31 cellular contexts compared by ENCODE assay signal in the genomic region with DNA sequence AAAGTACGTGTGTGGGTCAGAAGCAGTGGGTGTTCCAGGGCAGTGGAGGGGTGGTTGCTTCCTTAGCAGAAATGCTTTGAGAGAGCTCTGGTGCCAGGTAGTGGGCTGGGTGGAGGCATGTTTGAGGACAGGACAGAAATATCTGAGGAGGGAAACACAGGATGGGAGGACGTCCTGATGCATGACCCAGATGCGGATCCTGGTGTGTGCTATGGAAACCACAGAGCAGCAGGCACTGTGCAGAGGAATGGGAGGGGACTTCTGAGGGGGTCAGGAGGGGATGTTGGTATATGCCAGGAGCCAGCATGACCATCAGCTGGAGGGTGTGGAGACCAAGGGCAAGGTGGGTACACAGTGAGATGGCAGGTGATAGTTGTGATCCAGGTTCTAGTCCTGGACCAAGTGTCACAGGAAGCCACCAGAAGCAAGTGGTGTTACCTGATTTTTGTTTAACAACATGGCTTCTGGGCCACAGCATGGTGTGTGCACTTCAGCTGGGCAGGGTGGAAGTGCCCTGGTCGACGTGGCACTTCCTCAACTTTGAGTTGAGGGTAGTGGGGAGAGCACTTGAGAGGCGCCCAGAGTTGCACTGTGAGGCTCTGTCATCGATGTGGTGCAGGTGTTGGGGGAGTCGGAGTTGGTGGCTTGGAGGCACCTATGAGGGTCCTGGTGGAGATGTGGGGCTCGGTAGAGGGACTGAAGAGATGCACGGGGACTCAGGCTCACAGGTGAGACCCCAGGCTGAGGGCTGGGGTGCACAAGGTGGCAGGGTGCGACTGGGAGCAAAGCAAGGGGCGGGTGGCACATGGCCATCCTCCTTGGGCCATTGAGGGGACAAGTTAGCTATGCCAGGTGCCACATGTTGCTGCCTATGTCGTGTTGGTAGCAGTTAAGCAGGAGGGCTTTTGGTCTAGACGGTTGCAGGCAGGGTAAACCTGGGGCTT. TPM values are rescaled to one million over a fixed set of nuclear protein-coding genes. Genes with fewer than 3 reads are reported as not detected.
DNase-seq lines count a peak whose midpoint lies in the region; ATAC-seq and TF ChIP-seq lines count a peak whose summit lies in the region.
"Had no signal": no experiment of that assay in that cellular context is flagged by ENCODE, and none has a peak within 500 bp of the region (broad histone marks: within the 10 kb centered on the region; RNA-seq: fewer than 3 reads in every experiment).

No MANE protein-coding gene starts in this region.

- peaks cover 76% of the 10 kb centered on the region for H3K36me3 ChIP-seq in endodermal cell (ENCODE audit: control insufficient read depth, insufficient read depth, low read length)
- H3K36me3 ChIP-seq in neural progenitor cell, result peaks cover 7% of the 10 kb centered on the region

- no peak overlapping the region for H3K27ac ChIP-seq in endodermal cell (ENCODE audit: low read depth, low read length)
- no peak overlapping the region for H3K27ac ChIP-seq in neural progenitor cell
- H3K27ac ChIP-seq: A549, breast epithelium, esophagus squamous epithelium, ovary, PC-9 had no signal

- H3K4me1 ChIP-seq in endodermal cell (ENCODE audit: control insufficient read depth, insufficient read depth, low read length) (peaks cover 4% of the 10 kb centered on the region), neural progenitor cell (peaks cover 12% of the 10 kb centered on the region)
- H3K4me1 ChIP-seq: breast epithelium had no signal

- no peak for DNase-seq in activated naive CD4-positive, alpha-beta T cell treated with anti-CD3 and anti-CD28 coated beads, Interleukin-2, amount 50 U/mL, for 72 hours (ENCODE audit: low spot score in 2 of 2)
- no peak for DNase-seq in activated naive CD4-positive, alpha-beta T cell treated with anti-CD3 and anti-CD28 coated beads, Interleukin-2, amount 50 U/mL, for 16 hours
- DNase-seq in T-helper 17 cell, result no peak
- DNase-seq in endodermal cell, result no peak
- no peak for DNase-seq in neural progenitor cell (ENCODE audit: low spot score)
- no peak for DNase-seq in NCI-H2171 treated with DMSO at 0.1 percent for 48 hours (lab: John Stamatoyannopoulos, UW)
- DNase-seq in NCI-H82 (lab: John Stamatoyannopoulos, UW), result no peak
- DNase-seq in epidermal melanocyte (ENCODE audit: insufficient read length, low spot score), result no peak
- DNase-seq: activated CD8-positive, alpha-beta memory T cell treated with anti-CD3 and anti-CD28 coated beads, Interleukin-2, amount 50 U/mL, for 48 hours; activated effector memory CD4-positive, alpha-beta T cell treated with Interleukin-2 at 50 U/mL for 16 hours; AML-193; cortex of kidney; esophagus squamous epithelium; foreskin melanocyte; IMR-90; left colon; mesenchymal stem cell; NCI-H1092; NCI-H1694 treated with DMSO at 0.1 percent for 48 hours; NCI-H524 treated with DMSO at 0.1 percent for 48 hours; NK-92 treated with Interleukin-12 subunit alpha and Interleukin-12 subunit beta, amount 100 ng/mL, for 24 hours; ovary; PC-9; retina; stimulated activated CD4-positive, alpha-beta T cell treated with anti-CD3 and anti-CD28 coated beads, Interleukin-2, amount 100 ng/mL, for 48 hours; substantia nigra had no signal

- peaks cover 88% of the 10 kb centered on the region for H4K20me1 ChIP-seq in neural progenitor cell (ENCODE audit: low read depth)

- H3K79me2 ChIP-seq in neural progenitor cell (ENCODE audit: low read depth), result peaks cover 86% of the 10 kb centered on the region

- H3K9me3 ChIP-seq in T-helper 17 cell (ENCODE audit: control insufficient read depth, low read length, poor library complexity, severe bottlenecking) (no peaks in the 10 kb centered on the region), endodermal cell (ENCODE audit: control insufficient read depth, low read length) (no peaks in the 10 kb centered on the region), neural progenitor cell (ENCODE audit: low read depth) (no peaks in the 10 kb centered on the region)
- H3K9me3 ChIP-seq: A549, breast epithelium, esophagus squamous epithelium, ovary had no signal

- no peak overlapping the region for H3K4me2 ChIP-seq in neural progenitor cell
- H3K4me2 ChIP-seq: A549, PC-9 had no signal

- peaks cover 35 to 38% of the 10 kb centered on the region in 2 donors for H3K36me3 Mint-ChIP-seq in activated naive CD4-positive, alpha-beta T cell treated with anti-CD3 and anti-CD28 coated beads, Interleukin-2, amount 50 U/mL, for 72 hours
- H3K36me3 Mint-ChIP-seq in T-helper 17 cell (ENCODE audit: low read depth) (peaks cover 15% of the 10 kb centered on the region), endodermal cell (ENCODE audit: low read depth) (peaks cover 80% of the 10 kb centered on the region), neural progenitor cell (peaks cover 59% of the 10 kb centered on the region)

- H3F3A ChIP-seq in neural progenitor cell (ENCODE audit: low read depth), result peaks cover 27% of the 10 kb centered on the region

- no peaks in the 10 kb centered on the region for H3K9me3 Mint-ChIP-seq in activated naive CD4-positive, alpha-beta T cell treated with anti-CD3 and anti-CD28 coated beads, Interleukin-2, amount 50 U/mL, for 72 hours
- H3K9me3 Mint-ChIP-seq in endodermal cell (no peaks in the 10 kb centered on the region), neural progenitor cell (no peaks in the 10 kb centered on the region)
- H3K9me3 Mint-ChIP-seq: type B pancreatic cell, WTC11 had no signal

- ATAC-seq in activated naive CD4-positive, alpha-beta T cell treated with anti-CD3 and anti-CD28 coated beads, Interleukin-2, amount 50 U/mL, for 72 hours, result no peak
- ATAC-seq in T-helper 17 cell, result no peak
- ATAC-seq: A549, left colon, Right ventricle myocardium inferior, WTC11 had no signal

- H3K27me3 Mint-ChIP-seq in T-helper 17 cell (no peaks in the 10 kb centered on the region), endodermal cell (ENCODE audit: insufficient read depth) (no peaks in the 10 kb centered on the region), neural progenitor cell (ENCODE audit: insufficient read depth, low read depth) (peaks cover 3% of the 10 kb centered on the region)
- H3K27me3 Mint-ChIP-seq: type B pancreatic cell had no signal

- H3K9ac ChIP-seq in endodermal cell (ENCODE audit: extremely low read depth, low read length, poor library complexity, severe bottlenecking), result no peak overlapping the region
- no peak overlapping the region for H3K9ac ChIP-seq in neural progenitor cell

- no peak overlapping the region for H3K4me3 ChIP-seq in endodermal cell (ENCODE audit: low read length)
- no peak overlapping the region for H3K4me3 ChIP-seq in neural progenitor cell
- H3K4me3 ChIP-seq: A549, breast epithelium, esophagus squamous epithelium, ovary, PC-9 had no signal

- peaks cover 40% of the 10 kb centered on the region for H3K4me1 Mint-ChIP-seq in T-helper 17 cell
- peaks cover 26% of the 10 kb centered on the region for H3K4me1 Mint-ChIP-seq in endodermal cell
- H3K4me1 Mint-ChIP-seq in neural progenitor cell, result peaks cover 28% of the 10 kb centered on the region

- H3K27me3 ChIP-seq in endodermal cell (ENCODE audit: control insufficient read depth, insufficient read depth, low read length, poor library complexity, severe bottlenecking) (no peaks in the 10 kb centered on the region), neural progenitor cell (no peaks in the 10 kb centered on the region)
- H3K27me3 ChIP-seq: breast epithelium, esophagus squamous epithelium, ovary had no signal

- no peak overlapping the region for H2AFZ ChIP-seq in neural progenitor cell (replicated peaks)
- H2AFZ ChIP-seq: PC-9 had no signal

- peak overlapping the region; percentile 68 to 89 for H3K27ac Mint-ChIP-seq in activated naive CD4-positive, alpha-beta T cell treated with anti-CD3 and anti-CD28 coated beads, Interleukin-2, amount 50 U/mL, for 72 hours
- H3K27ac Mint-ChIP-seq in T-helper 17 cell (no peak overlapping the region), endodermal cell (peak overlapping the region; percentile 5), neural progenitor cell (no peak overlapping the region)
- H3K27ac Mint-ChIP-seq: type B pancreatic cell, WTC11 had no signal

- WGBS in endodermal cell (ENCODE audit: insufficient coverage in 1 of 2, insufficient read length in 1 of 2), 2 experiments, result 94 to 96% methylated on average over 11 to 14 of the region's 14 CpGs

- TF ChIP-seq CTCF in endodermal cell (conservative IDR thresholded peaks at IDR 0.05), result no peak
- no peak for TF ChIP-seq CTCF in neural progenitor cell (IDR thresholded peaks at IDR 0.05)

- H3K4me3 Mint-ChIP-seq in T-helper 17 cell (peak overlapping the region; percentile 47), endodermal cell (no peak overlapping the region), neural progenitor cell (peak overlapping the region; percentile 24)
- H3K4me3 Mint-ChIP-seq: type B pancreatic cell, WTC11 had no signal

RNA-seq across cellular contexts. Expression of a gene that starts 7.5 kb away (rescaled TPM):
- total RNA-seq in activated naive CD4-positive, alpha-beta T cell treated with anti-CD3 and anti-CD28 coated beads, Interleukin-2, amount 50 U/mL, for 72 hours, result 10 to 100 TPM; 37.0 to 66.7 TPM
- total RNA-seq in T-helper 17 cell (10 to 100 TPM; 32.0 to 37.9 TPM), endodermal cell (10 to 100 TPM; 61.3 to 76.1 TPM), neural progenitor cell (ENCODE audit: low replicate concordance) (29.1 and 39.7 TPM in 2 replicates)
- polyA plus RNA-seq in endodermal cell (2013, experiment 1 of 2), result 43.6 TPM
- 34.4 TPM for polyA plus RNA-seq in endodermal cell (2013, experiment 2 of 2)

RNA-seq across cellular contexts. Expression of a gene that starts 28.3 kb away (rescaled TPM):
- 100 to 1,000 TPM; 295 to 349 TPM for total RNA-seq in activated naive CD4-positive, alpha-beta T cell treated with anti-CD3 and anti-CD28 coated beads, Interleukin-2, amount 50 U/mL, for 72 hours
- total RNA-seq in T-helper 17 cell (10 to 100 TPM; 65.7 to 75.2 TPM), endodermal cell (100 to 1,000 TPM; 320 to 415 TPM), neural progenitor cell (ENCODE audit: low replicate concordance) (874 and 918 TPM in 2 replicates)
- 514 TPM for polyA plus RNA-seq in endodermal cell (2013, experiment 1 of 2)
- polyA plus RNA-seq in endodermal cell (2013, experiment 2 of 2), result 506 TPM

RNA-seq across cellular contexts. Expression of a gene that starts 29.4 kb away (rescaled TPM):
- total RNA-seq in activated naive CD4-positive, alpha-beta T cell treated with anti-CD3 and anti-CD28 coated beads, Interleukin-2, amount 50 U/mL, for 72 hours, result 10 to 100 TPM; 79.9 to 93.9 TPM
- total RNA-seq in T-helper 17 cell, result 10 to 100 TPM; 77.1 to 85.5 TPM
- 10 to 100 TPM; 45.6 to 55.2 TPM for total RNA-seq in endodermal cell
- 44.3 TPM for polyA plus RNA-seq in endodermal cell (2013, experiment 1 of 2)
- polyA plus RNA-seq in endodermal cell (2013, experiment 2 of 2), result 33.8 TPM
- 24.3 and 39.7 TPM in 2 replicates for total RNA-seq in neural progenitor cell (ENCODE audit: low replicate concordance)

RNA-seq across cellular contexts. Expression of a gene that starts 44.0 kb away (rescaled TPM):
- 10 to 100 TPM; 17.6 to 55.4 TPM for total RNA-seq in activated naive CD4-positive, alpha-beta T cell treated with anti-CD3 and anti-CD28 coated beads, Interleukin-2, amount 50 U/mL, for 72 hours
- 10 to 100 TPM; 60.1 to 75.8 TPM for total RNA-seq in T-helper 17 cell
- 10 to 100 TPM; 82.2 to 82.3 TPM for total RNA-seq in endodermal cell
- polyA plus RNA-seq in endodermal cell (2013, experiment 1 of 2), result 70.4 TPM
- 56.8 TPM for polyA plus RNA-seq in endodermal cell (2013, experiment 2 of 2)
- total RNA-seq in neural progenitor cell (ENCODE audit: low replicate concordance), result 7.1 and 11.4 TPM in 2 replicates

Comparison
In these comparisons a context has a peak if more than half of its experiments do, and no peak if none do; other contexts are left out.
1. H3K27ac Mint-ChIP-seq: peak in activated naive CD4-positive, alpha-beta T cell treated with anti-CD3 and anti-CD28 coated beads, Interleukin-2, amount 50 U/mL, for 72 hours (2 of 2) and endodermal cell (single experiment); none in T-helper 17 cell (single experiment) and neural progenitor cell (single experiment).